Comparison of ENCODE assay signal across 1 cellular context in genomic region chr5:140181525-140181924, GRCh38.
TF ChIP-seq lines count a peak whose summit lies in the region.

No MANE protein-coding gene starts in this region.

TF ChIP-seq in HepG2, 621 proteins besides CTCF, POLR2A, EP300 and RAD21:
- TF ChIP-seq TBX2 (CRISPR knock-in tag; IDR thresholded peaks at IDR 0.05; ENCODE audit: borderline replicate concordance) = 0 out of 2 replicates have a peak, but pooled peaks have one; percentile 13
- no peak for TF ChIP-seq ZNF501 (CRISPR knock-in tag; IDR thresholded peaks at IDR 0.05)
- 0 out of 2 replicates have a peak, but pooled peaks have one; percentile 1 for TF ChIP-seq CREM (IDR thresholded peaks at IDR 0.05)
- TF ChIP-seq CREM (CRISPR knock-in tag; IDR thresholded peaks at IDR 0.05) = no peak
- peak; percentile 79 for TF ChIP-seq ZNF121 (CRISPR knock-in tag; IDR thresholded peaks at IDR 0.05)
- TF ChIP-seq WIZ (CRISPR knock-in tag; IDR thresholded peaks at IDR 0.05) = 0 out of 2 replicates have a peak, but pooled peaks have one; percentile 27
- TF ChIP-seq ZBTB21 (CRISPR knock-in tag; IDR thresholded peaks at IDR 0.05) = no peak
